ENCODE assay signal across 1 cellular context in the genomic region with DNA sequence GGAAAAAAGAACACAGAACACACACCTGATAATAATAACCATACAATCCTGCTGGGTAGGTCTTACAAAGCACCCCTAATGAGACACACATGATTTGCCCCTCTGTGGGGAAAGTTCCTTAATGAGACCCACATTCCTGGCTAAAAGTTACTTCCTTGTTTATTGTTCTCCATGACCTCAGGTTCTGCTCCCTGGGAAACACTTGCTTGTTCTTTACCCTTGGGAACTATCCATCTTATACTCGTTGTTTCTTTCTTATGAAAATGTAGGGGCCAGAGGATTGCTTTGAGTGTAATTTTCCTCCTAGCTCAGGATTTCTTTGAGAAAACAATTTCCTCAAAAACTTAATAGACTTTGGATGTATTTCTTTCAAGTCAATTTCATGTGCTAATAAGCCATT.
TF ChIP-seq lines count a peak whose summit lies in the region.

No MANE protein-coding gene starts in this region.

TF ChIP-seq in endothelial cell of umbilical vein, 7 proteins besides CTCF, POLR2A, EP300 and RAD21:
- TF ChIP-seq JUN (IDR thresholded peaks at IDR 0.05; ENCODE audit: borderline replicate concordance, insufficient read depth, insufficient read length, low read depth) (no peak), EZH2 (IDR thresholded peaks at IDR 0.05; ENCODE audit: borderline replicate concordance, low read depth, low read length, severe bottlenecking) (no peak)
TF ChIP-seq in endothelial cell of umbilical vein: peak in this region for 0.
